Comparison of ENCODE assay signal across 8 cellular contexts in genomic region chr1:51616903-51617708, GRCh38. TPM values are rescaled to one million over a fixed set of nuclear protein-coding genes. Genes with fewer than 3 reads are reported as not detected.
DNase-seq lines count a peak whose midpoint lies in the region; ATAC-seq and TF ChIP-seq lines count a peak whose summit lies in the region.

A gene with protein sequence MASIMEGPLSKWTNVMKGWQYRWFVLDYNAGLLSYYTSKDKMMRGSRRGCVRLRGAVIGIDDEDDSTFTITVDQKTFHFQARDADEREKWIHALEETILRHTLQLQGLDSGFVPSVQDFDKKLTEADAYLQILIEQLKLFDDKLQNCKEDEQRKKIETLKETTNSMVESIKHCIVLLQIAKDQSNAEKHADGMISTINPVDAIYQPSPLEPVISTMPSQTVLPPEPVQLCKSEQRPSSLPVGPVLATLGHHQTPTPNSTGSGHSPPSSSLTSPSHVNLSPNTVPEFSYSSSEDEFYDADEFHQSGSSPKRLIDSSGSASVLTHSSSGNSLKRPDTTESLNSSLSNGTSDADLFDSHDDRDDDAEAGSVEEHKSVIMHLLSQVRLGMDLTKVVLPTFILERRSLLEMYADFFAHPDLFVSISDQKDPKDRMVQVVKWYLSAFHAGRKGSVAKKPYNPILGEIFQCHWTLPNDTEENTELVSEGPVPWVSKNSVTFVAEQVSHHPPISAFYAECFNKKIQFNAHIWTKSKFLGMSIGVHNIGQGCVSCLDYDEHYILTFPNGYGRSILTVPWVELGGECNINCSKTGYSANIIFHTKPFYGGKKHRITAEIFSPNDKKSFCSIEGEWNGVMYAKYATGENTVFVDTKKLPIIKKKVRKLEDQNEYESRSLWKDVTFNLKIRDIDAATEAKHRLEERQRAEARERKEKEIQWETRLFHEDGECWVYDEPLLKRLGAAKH (plus strand): TSS chr1:51617092. CDS start chr1:51617111, 19 bp downstream.

- H3K9me3 ChIP-seq in right lobe of liver = no peaks in the 10 kb centered on the region

- peaks cover 0 to 36% (median 11%) of the 10 kb centered on the region in 4 donors for H3K4me1 ChIP-seq in right lobe of liver

- H3K27me3 ChIP-seq in right lobe of liver = no peaks in the 10 kb centered on the region

- H3K4me3 ChIP-seq in right lobe of liver = peak within 1 kb of the TSS; percentile 73 to 92 (median 79)

- ATAC-seq in GM19395 (IDR thresholded peaks at IDR 0.05; ENCODE audit: unreplicated experiment) (peak; percentile 94), HG03565 (IDR thresholded peaks at IDR 0.05; ENCODE audit: unreplicated experiment) (peak; percentile 80), right lobe of liver (peak; percentile 89 to 92 (median 90))

- peak; percentile 48 to 96 (median 91) for DNase-seq in C1 segment of cervical spinal cord (lab: John Stamatoyannopoulos, UW)
- peak; percentile 93 for DNase-seq in NCI-H774 (lab: John Stamatoyannopoulos, UW)
- DNase-seq in activated CD4-positive, alpha-beta T cell treated with anti-CD3 and anti-CD28 coated beads, Interleukin-2, amount 50 U/mL, for 4 hours = peak; percentile 86 to 87
- peak; percentile 96 for DNase-seq in dermis blood vessel endothelial cell
- DNase-seq in right lobe of liver = peak; percentile 87 to 90 (median 89)
- peak; percentile 88 for DNase-seq in stimulated activated CD4-positive, alpha-beta T cell treated with anti-CD3 and anti-CD28 coated beads, Interleukin-4, amount 100 ng/mL, for 24 hours

- 1% methylated on average over 22 of the region's 45 CpGs for WGBS in right lobe of liver (ENCODE audit: insufficient coverage, low coverage, low lambda C conversion rate, missing lambda C conversion rate)

- peak within 1 kb of the TSS; percentile 82 to 97 (median 91) for H3K27ac ChIP-seq in right lobe of liver

- intact Hi-C loops in right lobe of liver (cut with DNase I) = no loop called here

- H3K36me3 ChIP-seq in right lobe of liver = no peaks in the 10 kb centered on the region

- TF ChIP-seq POLR2A in right lobe of liver (IDR thresholded peaks at IDR 0.05) = peak; percentile 60

- no peak for TF ChIP-seq CTCF in right lobe of liver (IDR thresholded peaks at IDR 0.05)

RNA-seq across cellular contexts. Expression of the gene that starts here (rescaled TPM):
- 96.1 and 120 TPM in 2 replicates for total RNA-seq in dermis blood vessel endothelial cell
- total RNA-seq in right lobe of liver = 10 to 100 TPM; 51.7 to 90.5 (median 71.7) TPM

Comparison
In these comparisons a context has a peak if more than half of its experiments do, and no peak if none do; other contexts are left out.
1. Peak in every context shown above with its lines: DNase-seq, ATAC-seq, H3K4me3 ChIP-seq and H3K27ac ChIP-seq.